In genomic region chr6:131134950-131135243, GRCh38 we compare ENCODE assay signal across 8 cellular contexts. TPM values are rescaled to one million over a fixed set of nuclear protein-coding genes. Genes with fewer than 3 reads are reported as not detected.
A peak's percentile ranks its signal among the peaks of the same experiment; 100 is the strongest.
DNase-seq lines count a peak whose midpoint lies in the region; ATAC-seq and TF ChIP-seq lines count a peak whose summit lies in the region.

No MANE protein-coding gene starts in this region.

- no peaks in the 10 kb centered on the region for H3K9me3 ChIP-seq in iPS-18a (ENCODE audit: control insufficient read depth, low read depth, low read length)

- no peak for DNase-seq in HL-60 (ENCODE audit: low read depth in 1 of 2, low spot score in 1 of 2)
- DNase-seq in activated naive CD8-positive, alpha-beta T cell treated with anti-CD3 and anti-CD28 coated beads for 36 hours = no peak
- DNase-seq in stimulated activated naive B cell treated with anti-CD40 and anti-IgM and Interleukin-4, amounts not matched to agents 10 μg/mL and 1 μg/mL and 100 μg/mL, for 72 hours = no peak
- DNase-seq in NCI-H526 treated with DMSO at 0.1 percent for 48 hours (lab: John Stamatoyannopoulos, UW) = no peak
- DNase-seq in NCI-H128 (lab: John Stamatoyannopoulos, UW; ENCODE audit: unreplicated experiment) = no peak

- H3K27me3 ChIP-seq in HL-60 (ENCODE audit: insufficient read depth, poor library complexity, severe bottlenecking) (peaks cover 35% of the 10 kb centered on the region), iPS-18a (ENCODE audit: control insufficient read depth, insufficient read depth, low read length) (peaks cover 13% of the 10 kb centered on the region)

- peaks cover 4% of the 10 kb centered on the region for H3K36me3 Mint-ChIP-seq in activated naive CD8-positive, alpha-beta T cell treated with anti-CD3 and anti-CD28 coated beads for 36 hours
- peaks cover 0 to 6% of the 10 kb centered on the region in 2 donors for H3K36me3 Mint-ChIP-seq in stimulated activated naive B cell treated with anti-CD40 and anti-IgM and Interleukin-4, amounts not matched to agents 10 μg/mL and 1 μg/mL and 100 μg/mL, for 72 hours

- H3K27me3 Mint-ChIP-seq in activated naive CD8-positive, alpha-beta T cell treated with anti-CD3 and anti-CD28 coated beads for 36 hours = no peaks in the 10 kb centered on the region
- no peaks in the 10 kb centered on the region for H3K27me3 Mint-ChIP-seq in stimulated activated naive B cell treated with anti-CD40 and anti-IgM and Interleukin-4, amounts not matched to agents 10 μg/mL and 1 μg/mL and 100 μg/mL, for 72 hours

- no peaks in the 10 kb centered on the region for H3K36me3 ChIP-seq in iPS-18a (ENCODE audit: control insufficient read depth, low read depth, low read length)

- no peak for ATAC-seq in stimulated activated naive B cell treated with anti-CD40 and anti-IgM and Interleukin-4, amounts not matched to agents 10 μg/mL and 1 μg/mL and 100 μg/mL, for 72 hours (replicated peaks)
- ATAC-seq in GM19328 (IDR thresholded peaks at IDR 0.05; ENCODE audit: unreplicated experiment) (no peak), HG03139 (IDR thresholded peaks at IDR 0.05; ENCODE audit: unreplicated experiment) (no peak)

- peaks cover 21% of the 10 kb centered on the region for H3K4me1 Mint-ChIP-seq in activated naive CD8-positive, alpha-beta T cell treated with anti-CD3 and anti-CD28 coated beads for 36 hours
- peaks cover 9 to 22% of the 10 kb centered on the region in 2 donors for H3K4me1 Mint-ChIP-seq in stimulated activated naive B cell treated with anti-CD40 and anti-IgM and Interleukin-4, amounts not matched to agents 10 μg/mL and 1 μg/mL and 100 μg/mL, for 72 hours

- peak overlapping the region; percentile 86 for H3K27ac Mint-ChIP-seq in activated naive CD8-positive, alpha-beta T cell treated with anti-CD3 and anti-CD28 coated beads for 36 hours
- peak overlapping the region; percentile 90 for H3K27ac Mint-ChIP-seq in stimulated activated naive B cell treated with anti-CD40 and anti-IgM and Interleukin-4, amounts not matched to agents 10 μg/mL and 1 μg/mL and 100 μg/mL, for 72 hours

- H3K4me3 ChIP-seq in HL-60 (replicated peaks; ENCODE audit: insufficient read depth, low read length) (peak overlapping the region; percentile 35), iPS-18a (ENCODE audit: low read length) (peak overlapping the region; percentile 67)

- peak overlapping the region; percentile 76 for H3K9ac ChIP-seq in iPS-18a (ENCODE audit: low read length)

- H3K4me3 Mint-ChIP-seq in activated naive CD8-positive, alpha-beta T cell treated with anti-CD3 and anti-CD28 coated beads for 36 hours = peak overlapping the region; percentile 82
- H3K4me3 Mint-ChIP-seq in stimulated activated naive B cell treated with anti-CD40 and anti-IgM and Interleukin-4, amounts not matched to agents 10 μg/mL and 1 μg/mL and 100 μg/mL, for 72 hours = peak overlapping the region; percentile 83 to 89

- TF ChIP-seq CTCF in HL-60 (IDR thresholded peaks at IDR 0.05; ENCODE audit: insufficient read depth, low read length) = no peak

- no peaks in the 10 kb centered on the region for H3K9me3 Mint-ChIP-seq in activated naive CD8-positive, alpha-beta T cell treated with anti-CD3 and anti-CD28 coated beads for 36 hours
- no peaks in the 10 kb centered on the region for H3K9me3 Mint-ChIP-seq in stimulated activated naive B cell treated with anti-CD40 and anti-IgM and Interleukin-4, amounts not matched to agents 10 μg/mL and 1 μg/mL and 100 μg/mL, for 72 hours

- H3K27ac ChIP-seq in HL-60 (replicated peaks) = no peak overlapping the region
- H3K27ac ChIP-seq in iPS-18a (ENCODE audit: low read length) = no peak overlapping the region

- H3K4me1 ChIP-seq in iPS-18a (ENCODE audit: control insufficient read depth, low read depth, low read length) = no peaks in the 10 kb centered on the region

RNA-seq across cellular contexts. Expression of gene AKAP7, which starts 0.4 kb away (rescaled TPM):
- total RNA-seq in activated naive CD8-positive, alpha-beta T cell treated with anti-CD3 and anti-CD28 coated beads for 36 hours = 1 to 10 TPM; 6.0 to 6.2 TPM
